8 cellular contexts compared by ENCODE assay signal in the genomic region with DNA sequence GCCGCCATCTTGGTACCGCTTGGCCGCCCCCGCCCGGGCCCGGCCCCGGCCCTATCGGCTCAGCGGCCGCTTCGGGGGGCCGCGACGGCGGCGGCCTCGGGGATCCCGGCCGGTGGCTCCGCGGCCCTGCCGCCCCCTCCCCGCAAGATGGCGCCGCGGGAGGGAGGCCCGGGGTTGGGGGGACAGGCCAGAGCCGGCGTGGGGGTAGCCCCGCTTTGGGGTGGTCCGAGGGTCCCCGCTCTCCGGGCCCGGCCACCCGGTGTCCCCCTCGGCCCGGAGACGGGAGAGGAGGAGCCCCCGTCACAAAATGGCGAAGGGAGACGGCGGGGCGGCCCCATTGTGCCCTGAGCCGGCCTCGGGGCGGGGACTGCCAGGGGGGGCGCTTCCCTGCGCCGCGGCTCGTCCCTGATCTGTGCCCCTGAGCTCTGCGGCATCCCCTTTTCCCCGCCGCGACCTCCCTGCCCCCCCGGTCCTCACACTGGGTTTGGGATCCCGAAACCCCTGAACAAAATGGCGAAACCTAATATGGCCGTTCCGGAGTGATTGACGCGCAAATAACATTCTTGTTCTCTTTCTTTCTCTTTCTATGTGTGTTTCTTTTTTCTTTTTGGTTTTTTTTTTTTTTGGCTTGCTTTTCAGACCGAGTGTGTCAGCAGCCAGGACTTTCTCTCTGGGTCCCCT. TPM values are rescaled to one million over a fixed set of nuclear protein-coding genes. Genes with fewer than 3 reads are reported as not detected.
DNase-seq lines count a peak whose midpoint lies in the region; ATAC-seq and TF ChIP-seq lines count a peak whose summit lies in the region.

No MANE protein-coding gene starts in this region.

- H3K4me1 ChIP-seq in left lung = peaks cover 29 to 51% of the 10 kb centered on the region in 2 donors

- intact Hi-C loops in left lung (cut with DNase I) = no loop called here

- ATAC-seq in GM18907 (IDR thresholded peaks at IDR 0.05; ENCODE audit: unreplicated experiment) (peak; percentile 12), HG03520 (IDR thresholded peaks at IDR 0.05; ENCODE audit: unreplicated experiment) (peak; percentile 5), left lung (peak; percentile 8)

- no peaks in the 10 kb centered on the region for H3K27me3 ChIP-seq in left lung

- no peak for DNase-seq in AG10803 (ENCODE audit: low read depth)
- no peak for DNase-seq in cardiac fibroblast (ENCODE audit: low read depth in 2 of 2)
- DNase-seq in left lung = peak; percentile 48 to 90
- peak; percentile 42 to 52 for DNase-seq in stimulated activated CD4-positive, alpha-beta T cell treated with anti-CD3 and anti-CD28 coated beads, Interleukin-4, amount 100 ng/mL, for 4 hours
- DNase-seq in SKM-1 (lab: John Stamatoyannopoulos, UW; ENCODE audit: unreplicated experiment) = no peak

- peaks cover 0 to 35% of the 10 kb centered on the region in 2 donors for H3K36me3 ChIP-seq in left lung

- peak overlapping the region; percentile 94 for H3K4me3 ChIP-seq in AG10803 (ENCODE audit: low read length)
- H3K4me3 ChIP-seq in cardiac fibroblast (replicated peaks in 1 of 2; ENCODE audit: low read depth in 2 of 2, low read length in 2 of 2) = peak overlapping the region; percentile 78 to 82
- peak overlapping the region; percentile 77 to 93 for H3K4me3 ChIP-seq in left lung

- TF ChIP-seq CTCF in AG10803 (conservative IDR thresholded peaks at IDR 0.05; ENCODE audit: low read length) = no peak; the same call in 1 of the 2 replicates
- TF ChIP-seq CTCF in VCaP (conservative IDR thresholded peaks at IDR 0.05) = 0 out of 2 replicates have a peak, but pooled peaks have one; percentile 17
- TF ChIP-seq CTCF in cardiac fibroblast (IDR thresholded peaks at IDR 0.05; ENCODE audit: low read depth, low read length) = no peak
- TF ChIP-seq CTCF in left lung (IDR thresholded peaks at IDR 0.05) = no peak

- H3K27ac ChIP-seq in VCaP (peak overlapping the region; percentile 89), left lung (peak overlapping the region; percentile 98 to 99)

- no peaks in the 10 kb centered on the region for H3K9me3 ChIP-seq in left lung

RNA-seq across cellular contexts. Expression of a gene that starts 1.0 kb away (rescaled TPM):
- total RNA-seq in left lung = 10 to 100 TPM; 53.5 to 62.8 TPM

Comparison
In these comparisons a context has a peak if more than half of its experiments do, and no peak if none do; other contexts are left out.
1. DNase-seq: peak in left lung (2 of 2) and stimulated activated CD4-positive, alpha-beta T cell treated with anti-CD3 and anti-CD28 coated beads, Interleukin-4, amount 100 ng/mL, for 4 hours (2 of 2); none in AG10803 (single experiment), cardiac fibroblast (0 of 2) and SKM-1 (single experiment).
2. Peak in every context shown above with its lines, with median percentiles within 50 percentile points of each other: H3K4me3 ChIP-seq and ATAC-seq.